22 cellular contexts compared by ENCODE assay signal in the genomic region with DNA sequence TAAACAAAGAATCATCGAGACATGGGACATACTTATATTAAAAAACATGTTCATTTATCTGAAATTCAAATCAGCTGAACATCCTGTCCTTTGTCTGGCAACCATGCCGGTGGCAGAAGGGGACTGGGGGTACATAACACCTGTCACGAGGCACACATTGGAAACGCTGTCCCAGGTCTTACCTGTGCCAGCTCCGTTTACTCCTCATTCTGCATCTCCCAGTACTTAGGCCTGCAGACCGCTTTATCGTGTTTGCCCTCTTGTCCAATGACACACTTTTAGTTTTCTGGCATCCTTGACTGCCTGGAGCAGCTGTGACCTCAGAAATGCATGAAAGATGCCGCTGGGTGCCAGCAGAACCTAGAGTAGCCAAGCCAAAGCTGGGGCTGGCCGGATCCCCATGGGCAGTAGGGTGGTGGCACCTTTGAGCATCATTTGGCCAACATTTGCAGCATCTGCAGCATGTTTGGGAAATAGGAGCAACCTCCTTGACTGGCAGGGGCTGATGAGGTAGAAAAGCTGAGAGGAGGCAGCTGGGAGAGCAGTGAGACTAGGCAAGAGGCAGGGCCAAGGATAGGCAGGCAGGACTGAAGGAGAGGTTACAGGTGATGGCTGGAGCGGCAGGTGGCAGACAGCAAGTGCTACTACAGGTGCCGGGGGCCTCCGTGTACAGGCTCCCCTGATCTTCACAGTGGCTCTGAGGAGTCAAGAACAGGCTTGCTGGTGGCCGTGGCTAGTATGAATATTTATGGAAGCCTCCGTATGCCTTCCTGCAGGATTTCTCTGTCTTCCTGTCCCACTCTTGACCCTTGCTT.
A peak's percentile ranks its signal among the peaks of the same experiment; 100 is the strongest.
DNase-seq lines count a peak whose midpoint lies in the region; ATAC-seq and TF ChIP-seq lines count a peak whose summit lies in the region.
"Had no signal": no experiment of that assay in that cellular context is flagged by ENCODE, and none has a peak within 500 bp of the region (broad histone marks: within the 10 kb centered on the region; RNA-seq: fewer than 3 reads in every experiment).

No MANE protein-coding gene starts in this region.

- TF ChIP-seq CTCF in H9 (conservative IDR thresholded peaks at IDR 0.05) (no peak), WTC11 (IDR thresholded peaks at IDR 0.05) (no peak), BE2C (IDR thresholded peaks at IDR 0.05; ENCODE audit: low read depth, low read length) (no peak), PC-9 (conservative IDR thresholded peaks at IDR 0.05) (no peak)

- no peak overlapping the region for H2AK5ac ChIP-seq in H9 (ENCODE audit: insufficient read length, low read length)
- H2AK5ac ChIP-seq in neuronal stem cell (ENCODE audit: low read depth, low read length), result no peak overlapping the region

- ATAC-seq in WTC11 (no peak), HG03139 (IDR thresholded peaks at IDR 0.05; ENCODE audit: unreplicated experiment) (no peak)
- ATAC-seq: CD8-positive, alpha-beta T cell; GM12878; SK-N-SH treated with all-trans-retinoic acid at 6 μM for 48 hours had no signal

- H4K91ac ChIP-seq in H9 (ENCODE audit: insufficient read length, low read depth, low read length) (no peak overlapping the region), neuronal stem cell (ENCODE audit: low read depth, low read length, poor library complexity) (no peak overlapping the region)

- H4K5ac ChIP-seq in H9 (ENCODE audit: insufficient read length, low read depth, low read length), result no peak overlapping the region

- H3K79me2 ChIP-seq in H9 (ENCODE audit: insufficient read depth, low read length), result no peaks in the 10 kb centered on the region; the same call in 1 of the 2 replicates
- no peaks in the 10 kb centered on the region for H3K79me2 ChIP-seq in PC-9 (ENCODE audit: low read depth)

- intact Hi-C loops in activated CD4-positive, alpha-beta T cell treated with anti-CD3 and anti-CD28 coated beads, Interleukin-2, amount 10 ng/mL, durations not matched to agents 24 days and 14 days (cut with micrococcal nuclease), result no loop called here
- intact Hi-C loops in PC-9 (cut with micrococcal nuclease; ENCODE audit: unreplicated experiment), result no loop called here

- H3K4me3 ChIP-seq in neuronal stem cell (ENCODE audit: low read length in 2 of 2) (no peak overlapping the region), BE2C (ENCODE audit: low read depth, low read length) (no peak overlapping the region), PC-9 (no peak overlapping the region)
- H3K4me3 ChIP-seq: GM12878, GM23248 had no signal

- H3K4me3 Mint-ChIP-seq in H9, result no peak overlapping the region
- H3K4me3 Mint-ChIP-seq in WTC11, result no peak overlapping the region
- H3K4me3 Mint-ChIP-seq in activated CD4-positive, alpha-beta T cell treated with anti-CD3 and anti-CD28 coated beads, Interleukin-2, amount 10 ng/mL, durations not matched to agents 24 days and 14 days, result no peak overlapping the region
- H3K4me3 Mint-ChIP-seq: B cell; CD8-positive, alpha-beta T cell had no signal

- H3K27ac Mint-ChIP-seq in H9, result peak overlapping the region in 2 of 3 experiments; percentile 46 to 67; a peak in 3 of 7 replicates
- peak overlapping the region; percentile 56; the same call in 1 of the 2 replicates for H3K27ac Mint-ChIP-seq in WTC11
- H3K27ac Mint-ChIP-seq in activated CD4-positive, alpha-beta T cell treated with anti-CD3 and anti-CD28 coated beads, Interleukin-2, amount 10 ng/mL, durations not matched to agents 24 days and 14 days, result no peak overlapping the region
- H3K27ac Mint-ChIP-seq: B cell; CD8-positive, alpha-beta T cell had no signal

- no peaks in the 10 kb centered on the region for H3K4me1 ChIP-seq in H9 (ENCODE audit: insufficient read depth, low read length)
- peaks cover 0 to 4% of the 10 kb centered on the region in 2 donors for H3K4me1 ChIP-seq in neuronal stem cell (ENCODE audit: control insufficient read depth in 2 of 2, insufficient read depth in 1 of 2, low read depth in 1 of 2, low read length in 2 of 2)
- H3K4me1 ChIP-seq in BE2C, result no peaks in the 10 kb centered on the region
- no peaks in the 10 kb centered on the region for H3K4me1 ChIP-seq in PC-9 (replicated peaks; ENCODE audit: insufficient read depth)

- no peak overlapping the region for H3K4me2 ChIP-seq in H9 (ENCODE audit: insufficient read depth, insufficient read length, low read length)
- no peak overlapping the region for H3K4me2 ChIP-seq in neuronal stem cell (ENCODE audit: insufficient read depth, low read length, poor library complexity, severe bottlenecking)
- no peak overlapping the region for H3K4me2 ChIP-seq in PC-9

- H3K27ac ChIP-seq in H9 (ENCODE audit: insufficient read length, low read depth, low read length), result no peak overlapping the region
- H3K27ac ChIP-seq in neuronal stem cell (replicated peaks; ENCODE audit: low read length), result no peak overlapping the region
- no peak overlapping the region for H3K27ac ChIP-seq in PC-9
- H3K27ac ChIP-seq: GM23248 had no signal

- H3K36me3 ChIP-seq in neuronal stem cell (replicated peaks in 1 of 2; ENCODE audit: control insufficient read depth in 2 of 2, insufficient read depth in 2 of 2, low read length in 2 of 2), result peaks cover 26 to 80% of the 10 kb centered on the region in 2 donors
- peaks cover 18% of the 10 kb centered on the region for H3K36me3 ChIP-seq in BE2C
- H3K36me3 ChIP-seq in PC-9 (ENCODE audit: low read depth), result no peaks in the 10 kb centered on the region

- H3K9ac ChIP-seq in H9 (ENCODE audit: extremely low read depth, insufficient read length, low read length), result no peak overlapping the region
- H3K9ac ChIP-seq in neuronal stem cell (ENCODE audit: low read depth, low read length, poor library complexity), result no peak overlapping the region
- H3K9ac ChIP-seq: GM23248 had no signal

- H2BK12ac ChIP-seq in H9 (ENCODE audit: insufficient read length, low read depth, low read length), result no peak overlapping the region
- no peak overlapping the region for H2BK12ac ChIP-seq in neuronal stem cell (ENCODE audit: low read length)

- H3K79me1 ChIP-seq in H9 (ENCODE audit: insufficient read depth, low read depth, low read length, poor library complexity, severe bottlenecking), result peaks cover 4% of the 10 kb centered on the region
- peaks cover 3% of the 10 kb centered on the region for H3K79me1 ChIP-seq in neuronal stem cell (ENCODE audit: low read depth, low read length)

- H3K36me3 Mint-ChIP-seq in H9 (ENCODE audit: insufficient read depth in 1 of 3, low read depth in 3 of 3), result peaks cover 31 to 46% (median 33%) of the 10 kb centered on the region in 3 experiments
- peaks cover 29% of the 10 kb centered on the region for H3K36me3 Mint-ChIP-seq in WTC11
- H3K36me3 Mint-ChIP-seq in activated CD4-positive, alpha-beta T cell treated with anti-CD3 and anti-CD28 coated beads, Interleukin-2, amount 10 ng/mL, durations not matched to agents 24 days and 14 days (ENCODE audit: low read depth), result no peaks in the 10 kb centered on the region
- H3K36me3 Mint-ChIP-seq: CD8-positive, alpha-beta T cell had no signal

- no peaks in the 10 kb centered on the region for H3K27me3 ChIP-seq in H9 (ENCODE audit: insufficient read depth, low read length)
- no peaks in the 10 kb centered on the region for H3K27me3 ChIP-seq in neuronal stem cell (ENCODE audit: control insufficient read depth in 3 of 3, insufficient read depth in 3 of 3, low read depth in 1 of 3, low read length in 3 of 3)
- H3K27me3 ChIP-seq in BE2C, result no peaks in the 10 kb centered on the region
- H3K27me3 ChIP-seq in PC-9 (ENCODE audit: insufficient read depth, low read depth), result no peaks in the 10 kb centered on the region

- H3K56ac ChIP-seq in H9 (ENCODE audit: insufficient read length, low read depth, low read length), result no peak overlapping the region

- no peak overlapping the region; the same call in 1 of the 2 replicates for H3K14ac ChIP-seq in H9 (ENCODE audit: insufficient read depth, low read length)
- no peak overlapping the region for H3K14ac ChIP-seq in neuronal stem cell (ENCODE audit: low read length)

- no peak overlapping the region for H3K23ac ChIP-seq in H9 (ENCODE audit: insufficient read length, low read depth, low read length)
- no peak overlapping the region for H3K23ac ChIP-seq in neuronal stem cell (ENCODE audit: low read depth, low read length, poor library complexity)

- H3K9me3 Mint-ChIP-seq in H9 (no peaks in the 10 kb centered on the region), WTC11 (no peaks in the 10 kb centered on the region)
- H3K9me3 Mint-ChIP-seq in activated CD4-positive, alpha-beta T cell treated with anti-CD3 and anti-CD28 coated beads, Interleukin-2, amount 10 ng/mL, durations not matched to agents 24 days and 14 days, result no peaks in the 10 kb centered on the region
- H3K9me3 Mint-ChIP-seq: CD8-positive, alpha-beta T cell had no signal

- H3K9me2 ChIP-seq in PC-9 (ENCODE audit: insufficient read depth), result no peaks in the 10 kb centered on the region

- H2BK5ac ChIP-seq in H9 (ENCODE audit: insufficient read length, low read length) (no peak overlapping the region), neuronal stem cell (ENCODE audit: low read length) (no peak overlapping the region)

- no peaks in the 10 kb centered on the region for H3F3A ChIP-seq in PC-9 (ENCODE audit: insufficient read depth, low read depth)

- no peak overlapping the region for H3K18ac ChIP-seq in H9 (ENCODE audit: insufficient read length, low read depth, low read length)
- H3K18ac ChIP-seq in neuronal stem cell (ENCODE audit: low read length), result peak overlapping the region; percentile 6

- H2BK15ac ChIP-seq in H9 (ENCODE audit: low read depth, low read length), result no peak overlapping the region
- no peak overlapping the region for H2BK15ac ChIP-seq in neuronal stem cell (ENCODE audit: low read length)

- no peaks in the 10 kb centered on the region for H3K9me3 ChIP-seq in H9 (ENCODE audit: control insufficient read depth, low read depth, low read length)
- H3K9me3 ChIP-seq in neuronal stem cell (replicated peaks in 1 of 2; ENCODE audit: control insufficient read depth in 2 of 2, insufficient read depth in 1 of 2, low read depth in 1 of 2, low read length in 2 of 2), result peaks cover 0 to 1% of the 10 kb centered on the region in 2 donors
- no peaks in the 10 kb centered on the region for H3K9me3 ChIP-seq in BE2C
- no peaks in the 10 kb centered on the region for H3K9me3 ChIP-seq in PC-9 (ENCODE audit: insufficient read depth, low read depth)

- no peak overlapping the region for H3T11ph ChIP-seq in H9 (ENCODE audit: low read length)

- BruUV-seq in PC-9 (replicated peaks; lab: Mats Ljungman, UMichigan), result no TSS peak

- CTCF ChIA-PET in WTC11 (lab: Charles Lee) (interaction anchor here (1.6 kb wide), 1 partner anchor 226 kb away, joined by 3 read pairs; no protein-coding TSS in a partner anchor), PC-9 (lab: Charles Lee) (no interaction called here)

- WGBS in H9 (ENCODE audit: extremely low coverage, insufficient read length, low lambda C conversion rate), result no CpG with 5 or more reads among the region's 14 CpGs
- no CpG with 5 or more reads among the region's 14 CpGs for WGBS in neuronal stem cell (ENCODE audit: extremely low coverage in 2 of 2, insufficient read length in 2 of 2, insufficient replicate concordance in 1 of 2), 2 donors

- peaks cover 3% of the 10 kb centered on the region for H3K23me2 ChIP-seq in H9 (ENCODE audit: insufficient read length, low read depth, low read length, poor library complexity, severe bottlenecking)

- POLR2A ChIA-PET in WTC11 (lab: Charles Lee) (interaction anchor here (3.0 kb wide), 1 partner anchor 46 kb away, joined by 9 read pairs; no protein-coding TSS in a partner anchor), PC-9 (lab: Charles Lee; ENCODE audit: unreplicated experiment) (no interaction called here)

- H3K27me3 Mint-ChIP-seq in H9 (ENCODE audit: low read depth) (no peaks in the 10 kb centered on the region), WTC11 (ENCODE audit: low read depth) (no peaks in the 10 kb centered on the region)
- H3K27me3 Mint-ChIP-seq in activated CD4-positive, alpha-beta T cell treated with anti-CD3 and anti-CD28 coated beads, Interleukin-2, amount 10 ng/mL, durations not matched to agents 24 days and 14 days, result peaks cover 3% of the 10 kb centered on the region

- H2AFZ ChIP-seq in H9 (ENCODE audit: low read length) (no peak overlapping the region), neuronal stem cell (ENCODE audit: low read length) (no peak overlapping the region), PC-9 (no peak overlapping the region)
- H2AFZ ChIP-seq: GM23248 had no signal

- DNase-seq in DMS79 (lab: John Stamatoyannopoulos, UW) (peak; percentile 40), H9 (no peak), WTC11 (ENCODE audit: low spot score) (no peak), neuronal stem cell (ENCODE audit: low spot score) (no peak), BE2C (no peak), PC-9 (no peak)
- DNase-seq in activated CD4-positive, alpha-beta T cell treated with anti-CD3 and anti-CD28 coated beads, Interleukin-2, amount 10 ng/mL, durations not matched to agents 24 days and 14 days, result no peak
- DNase-seq: CD8-positive, alpha-beta T cell; DND-41; GDM1; GM23248; KG1; NCI-H1048; NCI-H1436 treated with DMSO at 0.1 percent for 48 hours; NCI-H2107; NCI-H82; SHP77 treated with DMSO at 0.1 percent for 48 hours; T-helper 1 cell had no signal

- H2BK120ac ChIP-seq in H9 (ENCODE audit: low read depth, low read length, poor library complexity, severe bottlenecking) (no peak overlapping the region), neuronal stem cell (ENCODE audit: low read depth, low read length) (no peak overlapping the region)

- H4K20me1 ChIP-seq in H9 (ENCODE audit: control insufficient read depth, insufficient read depth, insufficient read length), result no peaks in the 10 kb centered on the region
- no peaks in the 10 kb centered on the region for H4K20me1 ChIP-seq in PC-9 (ENCODE audit: insufficient read depth)

- H2BK20ac ChIP-seq in H9 (ENCODE audit: low read depth, low read length, poor library complexity, severe bottlenecking), result no peak overlapping the region

- no peak overlapping the region for H3K4ac ChIP-seq in H9 (ENCODE audit: low read depth, low read length)
- no peak overlapping the region for H3K4ac ChIP-seq in neuronal stem cell (ENCODE audit: low read length)

- H3K4me1 Mint-ChIP-seq in H9 (peaks cover 2 to 6% of the 10 kb centered on the region in 2 experiments; a peak in 2 of 4 replicates), WTC11 (peaks cover 14% of the 10 kb centered on the region)
- H3K4me1 Mint-ChIP-seq in activated CD4-positive, alpha-beta T cell treated with anti-CD3 and anti-CD28 coated beads, Interleukin-2, amount 10 ng/mL, durations not matched to agents 24 days and 14 days, result no peaks in the 10 kb centered on the region
- H3K4me1 Mint-ChIP-seq: B cell had no signal

- H4K8ac ChIP-seq in H9 (replicated peaks; ENCODE audit: insufficient read length, low read depth, low read length) (no peak overlapping the region), neuronal stem cell (ENCODE audit: low read depth, low read length) (no peak overlapping the region)
